10 cellular contexts compared by ENCODE assay signal in genomic region chr10:3213174-3213573, GRCh38.
"Had no signal": no experiment of that assay in that cellular context is flagged by ENCODE, and none has a peak within 500 bp of the region (broad histone marks: within the 10 kb centered on the region; RNA-seq: fewer than 3 reads in every experiment).

No MANE protein-coding gene starts in this region.

- H3K4me3 ChIP-seq: ascending aorta, dorsolateral prefrontal cortex, thoracic aorta had no signal

- DNase-seq: activated naive CD4-positive, alpha-beta T cell treated with Interleukin-2 at 50 U/mL for 16 hours; activated naive CD8-positive, alpha-beta T cell treated with anti-CD3 and anti-CD28 coated beads, Interleukin-2, amount 50 U/mL, for 24 hours; endodermal cell; stimulated activated CD4-positive, alpha-beta T cell treated with anti-CD3 and anti-CD28 coated beads, Interleukin-12 subunit alpha, Interleukin-12 subunit beta, amount 100 ng/mL, for 4 hours; stimulated activated CD4-positive, alpha-beta T cell treated with anti-CD3 and anti-CD28 coated beads, Interleukin-2, amount 100 ng/mL, for 24 hours had no signal

- H3K4me1 ChIP-seq: ascending aorta had no signal

- H3K27ac ChIP-seq: ascending aorta, dorsolateral prefrontal cortex, thoracic aorta had no signal

- H3K36me3 ChIP-seq: ascending aorta, thoracic aorta had no signal

- H3K9me3 ChIP-seq: ascending aorta, thoracic aorta had no signal

- ATAC-seq: activated naive CD8-positive, alpha-beta T cell treated with anti-CD3 and anti-CD28 coated beads, Interleukin-2, amount 50 U/mL, for 24 hours; activated T-helper 17 cell treated with anti-CD3 and anti-CD28 coated beads, Interleukin-2, amount 50 U/mL, for 72 hours; left lobe of liver had no signal

- H3K27me3 ChIP-seq: ascending aorta had no signal
